13 cellular contexts compared by ENCODE assay signal in the genomic region with DNA sequence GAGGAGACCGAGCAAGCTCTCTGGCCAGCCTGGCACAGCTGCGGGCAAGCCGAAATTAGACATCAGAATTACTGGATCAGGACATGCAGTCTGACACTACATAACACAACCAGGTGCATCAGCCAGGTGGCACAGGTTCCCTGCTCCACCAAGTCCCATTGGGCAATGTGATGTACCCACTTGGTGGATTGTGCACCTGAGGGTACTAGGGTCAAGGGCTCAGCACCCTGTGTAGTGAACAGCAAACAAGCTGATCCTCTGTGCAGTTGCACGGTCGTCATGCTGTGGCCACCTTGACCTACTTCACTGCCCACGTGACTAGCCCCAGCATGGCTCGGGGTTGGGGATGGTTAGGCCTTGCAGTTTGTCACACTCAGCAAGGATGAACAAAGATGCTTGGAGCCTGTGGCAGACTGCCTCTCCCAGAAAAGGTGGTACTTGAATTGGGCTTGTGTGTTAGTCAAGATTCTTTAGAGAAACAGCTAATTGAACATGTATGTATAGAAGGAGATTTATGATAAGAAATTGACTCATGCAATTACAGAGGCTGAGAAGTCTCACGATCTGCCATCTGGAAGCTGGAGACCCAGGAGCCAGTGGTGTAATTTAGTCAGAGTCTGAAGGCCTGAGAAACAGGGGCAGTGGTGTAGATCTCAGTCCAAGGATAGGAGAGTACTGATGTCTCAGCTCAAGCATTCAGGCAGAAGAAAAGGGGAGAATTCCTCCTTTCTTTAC.
"Had no signal": no experiment of that assay in that cellular context is flagged by ENCODE, and none has a peak within 500 bp of the region (broad histone marks: within the 10 kb centered on the region; RNA-seq: fewer than 3 reads in every experiment).

No MANE protein-coding gene starts in this region.

- H3K9me3 Mint-ChIP-seq: activated naive CD4-positive, alpha-beta T cell treated with anti-CD3 and anti-CD28 coated beads, Interleukin-2, amount 10 ng/mL, durations not matched to agents 7 days and 5 days; stimulated activated naive B cell treated with anti-CD40 and anti-IgM and Interleukin-4, amounts not matched to agents 10 μg/mL and 1 μg/mL and 100 μg/mL, for 72 hours had no signal

- H3K36me3 Mint-ChIP-seq: activated CD4-positive, alpha-beta memory T cell treated with anti-CD3 and anti-CD28 coated beads for 36 hours; activated naive CD4-positive, alpha-beta T cell treated with anti-CD3 and anti-CD28 coated beads, Interleukin-2, amount 10 ng/mL, durations not matched to agents 7 days and 5 days; stimulated activated naive B cell treated with anti-CD40 and anti-IgM and Interleukin-4, amounts not matched to agents 10 μg/mL and 1 μg/mL and 100 μg/mL, for 72 hours had no signal

- H3K4me1 Mint-ChIP-seq: stimulated activated naive B cell treated with anti-CD40 and anti-IgM and Interleukin-4, amounts not matched to agents 10 μg/mL and 1 μg/mL and 100 μg/mL, for 72 hours had no signal

- H3K4me3 ChIP-seq: lower lobe of right lung, tibial nerve had no signal

- H3K9me3 ChIP-seq: lower lobe of right lung, tibial nerve had no signal

- H3K4me1 ChIP-seq: lower lobe of right lung had no signal

- H3K27me3 Mint-ChIP-seq: progenitor cell of endocrine pancreas had no signal

- H3K27ac ChIP-seq: lower lobe of right lung had no signal

- DNase-seq: activated CD4-positive, CD25-positive, alpha-beta regulatory T cell treated with anti-CD3 and anti-CD28 coated beads, Interleukin-2, amount 50 U/mL, for 72 hours; activated naive CD4-positive, alpha-beta T cell treated with anti-CD3 and anti-CD28 coated beads, Interleukin-2, amount 10 ng/mL, durations not matched to agents 7 days and 5 days; central memory CD4-positive, alpha-beta T cell; cortex of kidney; effector CD8-positive, alpha-beta T cell; left cardiac atrium; lower lobe of right lung; midbrain; right cardiac atrium; stimulated activated naive B cell treated with anti-CD40 and anti-IgM and Interleukin-4, amounts not matched to agents 10 μg/mL and 1 μg/mL and 100 μg/mL, for 72 hours had no signal

- H3K4me3 Mint-ChIP-seq: activated CD4-positive, alpha-beta memory T cell treated with anti-CD3 and anti-CD28 coated beads for 36 hours; activated naive CD4-positive, alpha-beta T cell treated with anti-CD3 and anti-CD28 coated beads, Interleukin-2, amount 10 ng/mL, durations not matched to agents 7 days and 5 days; stimulated activated naive B cell treated with anti-CD40 and anti-IgM and Interleukin-4, amounts not matched to agents 10 μg/mL and 1 μg/mL and 100 μg/mL, for 72 hours had no signal

- H3K27ac Mint-ChIP-seq: activated naive CD4-positive, alpha-beta T cell treated with anti-CD3 and anti-CD28 coated beads, Interleukin-2, amount 10 ng/mL, durations not matched to agents 7 days and 5 days; progenitor cell of endocrine pancreas; stimulated activated naive B cell treated with anti-CD40 and anti-IgM and Interleukin-4, amounts not matched to agents 10 μg/mL and 1 μg/mL and 100 μg/mL, for 72 hours had no signal

- ATAC-seq: left cardiac atrium; lower lobe of right lung; right cardiac atrium; stimulated activated naive B cell treated with anti-CD40 and anti-IgM and Interleukin-4, amounts not matched to agents 10 μg/mL and 1 μg/mL and 100 μg/mL, for 72 hours had no signal
